12 cellular contexts compared by ENCODE assay signal in the genomic region with DNA sequence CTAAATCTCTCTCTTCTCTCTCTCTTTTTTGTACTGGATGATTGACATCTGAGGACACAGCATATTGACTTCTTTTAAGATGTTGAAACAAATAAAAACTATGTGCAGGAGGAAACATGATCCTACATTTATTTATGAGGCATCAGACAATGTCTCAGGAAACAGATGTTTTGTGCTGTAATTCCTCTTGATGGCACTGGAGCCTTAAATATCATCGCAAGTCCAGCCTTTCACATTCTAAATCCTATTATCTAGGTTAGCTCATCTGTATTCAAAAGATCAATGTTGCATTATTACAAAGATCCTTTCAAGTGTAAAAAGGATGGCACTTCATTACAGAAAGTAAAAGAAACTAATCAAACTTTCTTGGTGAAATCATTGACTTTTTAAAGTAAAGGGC.
DNase-seq lines count a peak whose midpoint lies in the region; ATAC-seq and TF ChIP-seq lines count a peak whose summit lies in the region.
"Had no signal": no experiment of that assay in that cellular context is flagged by ENCODE, and none has a peak within 500 bp of the region (broad histone marks: within the 10 kb centered on the region; RNA-seq: fewer than 3 reads in every experiment).

No MANE protein-coding gene starts in this region.

- H3K4me1 ChIP-seq in BE2C (peaks cover 5% of the 10 kb centered on the region), smooth muscle cell (ENCODE audit: low read depth) (peaks cover 11% of the 10 kb centered on the region)

- H3K36me3 ChIP-seq in BE2C (no peaks in the 10 kb centered on the region), smooth muscle cell (ENCODE audit: low read depth) (no peaks in the 10 kb centered on the region)
- H3K36me3 ChIP-seq: thoracic aorta had no signal

- H3K4me3 Mint-ChIP-seq in natural killer cell = no peak overlapping the region
- no peak overlapping the region for H3K4me3 Mint-ChIP-seq in naive thymus-derived CD8-positive, alpha-beta T cell
- H3K4me3 Mint-ChIP-seq: activated T-helper 17 cell treated with anti-CD3 and anti-CD28 coated beads, Interleukin-2, amount 50 U/mL, for 72 hours had no signal

- intact Hi-C loops in natural killer cell (cut with micrococcal nuclease) = loop anchor here (5.0 kb wide), 1 partner anchor 1643 kb away; no protein-coding TSS in a partner anchor

- H3K27me3 ChIP-seq in BE2C (no peaks in the 10 kb centered on the region), smooth muscle cell (ENCODE audit: low read depth) (peaks cover 46% of the 10 kb centered on the region)

- POLR2A ChIA-PET in naive thymus-derived CD8-positive, alpha-beta T cell (lab: Charles Lee) = no interaction called here

- H3K36me3 Mint-ChIP-seq in natural killer cell = no peaks in the 10 kb centered on the region
- no peaks in the 10 kb centered on the region for H3K36me3 Mint-ChIP-seq in naive thymus-derived CD8-positive, alpha-beta T cell

- H3K9me3 ChIP-seq in BE2C (no peaks in the 10 kb centered on the region), smooth muscle cell (replicated peaks; ENCODE audit: low read depth) (no peaks in the 10 kb centered on the region)
- H3K9me3 ChIP-seq: thoracic aorta had no signal

- DNase-seq in BE2C (no peak), HT1080 (ENCODE audit: low read depth) (peak; percentile 16), SW480 (ENCODE audit: low spot score) (peak; percentile 29), iris pigment epithelial cell (ENCODE audit: low read depth) (peak; percentile 37), natural killer cell (no peak), smooth muscle cell (lab: John Stamatoyannopoulos, UW; ENCODE audit: unreplicated experiment) (no peak), MV-4-11 (lab: John Stamatoyannopoulos, UW) (no peak)
- DNase-seq in naive thymus-derived CD8-positive, alpha-beta T cell = no peak
- DNase-seq: DMS79 treated with DMSO at 0.1 percent for 48 hours, NCI-H146 had no signal

- H4K20me1 ChIP-seq in smooth muscle cell (ENCODE audit: low read depth) = no peaks in the 10 kb centered on the region

- H3K27me3 Mint-ChIP-seq in natural killer cell (ENCODE audit: low read depth in 2 of 2) = peaks cover 49 to 73% of the 10 kb centered on the region in 2 donors
- peaks cover 35 to 81% (median 56%) of the 10 kb centered on the region in 5 donors for H3K27me3 Mint-ChIP-seq in naive thymus-derived CD8-positive, alpha-beta T cell

- no peak overlapping the region for H2AFZ ChIP-seq in smooth muscle cell (ENCODE audit: low read depth)

- H3K4me3 ChIP-seq in BE2C (ENCODE audit: low read depth, low read length) = no peak overlapping the region
- H3K4me3 ChIP-seq in smooth muscle cell = no peak overlapping the region
- H3K4me3 ChIP-seq: thoracic aorta had no signal

- H3K4me2 ChIP-seq in smooth muscle cell = no peak overlapping the region

- no peaks in the 10 kb centered on the region for H3F3A ChIP-seq in smooth muscle cell (ENCODE audit: low read depth)

- H3K9me3 Mint-ChIP-seq in natural killer cell = no peaks in the 10 kb centered on the region
- H3K9me3 Mint-ChIP-seq in naive thymus-derived CD8-positive, alpha-beta T cell = no peaks in the 10 kb centered on the region
- H3K9me3 Mint-ChIP-seq: activated T-helper 17 cell treated with anti-CD3 and anti-CD28 coated beads, Interleukin-2, amount 50 U/mL, for 72 hours had no signal

- no peak overlapping the region for H3K27ac ChIP-seq in smooth muscle cell (ENCODE audit: low read depth)
- H3K27ac ChIP-seq: thoracic aorta had no signal

- H3K4me1 Mint-ChIP-seq in natural killer cell = peaks cover 18% of the 10 kb centered on the region in 2 donors
- H3K4me1 Mint-ChIP-seq in naive thymus-derived CD8-positive, alpha-beta T cell = peaks cover 7 to 26% (median 22%) of the 10 kb centered on the region in 4 donors

- TF ChIP-seq CTCF in BE2C (IDR thresholded peaks at IDR 0.05; ENCODE audit: low read depth, low read length) = peak; percentile 54
- TF ChIP-seq CTCF in natural killer cell (IDR thresholded peaks at IDR 0.05) = no peak
- TF ChIP-seq CTCF in smooth muscle cell (IDR thresholded peaks at IDR 0.05; ENCODE audit: borderline replicate concordance, insufficient read depth, poor library complexity, severe bottlenecking) = no peak

- 67% methylated on average over 1 of the region's 1 CpG for WGBS in smooth muscle cell (ENCODE audit: low lambda C conversion rate)

- no peaks in the 10 kb centered on the region for H3K79me2 ChIP-seq in smooth muscle cell (ENCODE audit: low read depth)

- no peak for ATAC-seq in natural killer cell
- ATAC-seq in naive thymus-derived CD8-positive, alpha-beta T cell = no peak
- ATAC-seq: activated T-helper 17 cell treated with anti-CD3 and anti-CD28 coated beads, Interleukin-2, amount 50 U/mL, for 72 hours had no signal

- no peak overlapping the region for H3K9ac ChIP-seq in smooth muscle cell (ENCODE audit: low read depth)

- H3K27ac Mint-ChIP-seq in natural killer cell = no peak overlapping the region
- H3K27ac Mint-ChIP-seq in naive thymus-derived CD8-positive, alpha-beta T cell = no peak overlapping the region
- H3K27ac Mint-ChIP-seq: activated T-helper 17 cell treated with anti-CD3 and anti-CD28 coated beads, Interleukin-2, amount 50 U/mL, for 72 hours had no signal

Comparison
In these comparisons a context has a peak if more than half of its experiments do, and no peak if none do; other contexts are left out.
1. DNase-seq: peak in HT1080 (single experiment), SW480 (single experiment) and iris pigment epithelial cell (single experiment); none in BE2C (single experiment), natural killer cell (single experiment), naive thymus-derived CD8-positive, alpha-beta T cell (0 of 10), smooth muscle cell (single experiment) and MV-4-11 (single experiment).